Comparison of ENCODE assay signal across 7 cellular contexts in the genomic region with DNA sequence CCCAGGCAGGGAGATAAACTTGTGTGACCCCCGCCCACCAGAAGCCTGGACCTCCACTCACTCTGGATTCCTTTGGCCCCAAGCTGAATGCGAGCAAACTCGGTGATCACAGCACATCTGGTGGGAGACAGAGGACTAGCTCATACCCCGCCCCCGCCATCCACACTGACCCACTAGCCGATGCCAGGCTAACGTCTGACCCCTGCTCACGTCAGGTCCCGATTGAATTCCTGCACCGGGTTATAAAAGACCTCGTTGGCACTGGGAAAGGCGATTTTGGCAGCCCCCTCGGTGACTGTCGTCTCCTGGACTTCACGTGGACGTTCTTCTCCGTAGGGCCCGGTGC. TPM values are rescaled to one million over a fixed set of nuclear protein-coding genes. Genes with fewer than 3 reads are reported as not detected.
DNase-seq lines count a peak whose midpoint lies in the region; ATAC-seq lines count a peak whose summit lies in the region.

No MANE protein-coding gene starts in this region.

- peaks cover 40% of the 10 kb centered on the region for H3K36me3 ChIP-seq in HUES48 (ENCODE audit: control insufficient read depth, insufficient read depth, low read length)

- no peaks in the 10 kb centered on the region for H3K9me3 Mint-ChIP-seq in activated T-helper 17 cell treated with anti-CD3 and anti-CD28 coated beads, Interleukin-2, amount 50 U/mL, for 72 hours
- no peaks in the 10 kb centered on the region for H3K9me3 Mint-ChIP-seq in stimulated activated naive CD8-positive, alpha-beta T cell treated with anti-CD3 and anti-CD28 coated beads, Interleukin-15, amount 100 ng/mL, for 72 hours

- H3K27me3 Mint-ChIP-seq in activated T-helper 17 cell treated with anti-CD3 and anti-CD28 coated beads, Interleukin-2, amount 50 U/mL, for 72 hours: no peaks in the 10 kb centered on the region
- H3K27me3 Mint-ChIP-seq in stimulated activated naive CD8-positive, alpha-beta T cell treated with anti-CD3 and anti-CD28 coated beads, Interleukin-15, amount 100 ng/mL, for 72 hours: no peaks in the 10 kb centered on the region

- peaks cover 74% of the 10 kb centered on the region for H3K36me3 Mint-ChIP-seq in activated T-helper 17 cell treated with anti-CD3 and anti-CD28 coated beads, Interleukin-2, amount 50 U/mL, for 72 hours (ENCODE audit: low read depth)

- no peak for DNase-seq in stimulated activated naive CD8-positive, alpha-beta T cell treated with anti-CD3 and anti-CD28 coated beads, Interleukin-15, amount 100 ng/mL, for 72 hours
- DNase-seq in COR-L47 (lab: John Stamatoyannopoulos, UW): no peak
- no peak for DNase-seq in NOMO-1 treated with dmso at 0.1 percent for 144 hours (lab: John Stamatoyannopoulos, UW; ENCODE audit: unreplicated experiment)
- no peak for DNase-seq in NCI-H345 treated with DMSO at 0.1 percent for 48 hours (lab: John Stamatoyannopoulos, UW; ENCODE audit: unreplicated experiment)

- peak overlapping the region; percentile 85 for H3K9ac ChIP-seq in HUES48 (ENCODE audit: low read depth, low read length)

- no peaks in the 10 kb centered on the region for H3K27me3 ChIP-seq in HUES48 (ENCODE audit: control insufficient read depth, insufficient read depth, low read length)

- H3K4me1 ChIP-seq in HUES48 (ENCODE audit: control insufficient read depth, insufficient read depth, low read length): peaks cover 19% of the 10 kb centered on the region

- peak overlapping the region; percentile 97 for H3K27ac ChIP-seq in HUES48 (ENCODE audit: low read depth, low read length)

- H3K4me3 Mint-ChIP-seq in activated T-helper 17 cell treated with anti-CD3 and anti-CD28 coated beads, Interleukin-2, amount 50 U/mL, for 72 hours: peak overlapping the region; percentile 86
- H3K4me3 Mint-ChIP-seq in stimulated activated naive CD8-positive, alpha-beta T cell treated with anti-CD3 and anti-CD28 coated beads, Interleukin-15, amount 100 ng/mL, for 72 hours: peak overlapping the region; percentile 95

- no peak for ATAC-seq in activated T-helper 17 cell treated with anti-CD3 and anti-CD28 coated beads, Interleukin-2, amount 50 U/mL, for 72 hours (replicated peaks)
- ATAC-seq in stimulated activated naive CD8-positive, alpha-beta T cell treated with anti-CD3 and anti-CD28 coated beads, Interleukin-15, amount 100 ng/mL, for 72 hours: no peak

- peaks cover 12% of the 10 kb centered on the region for H3K4me1 Mint-ChIP-seq in activated T-helper 17 cell treated with anti-CD3 and anti-CD28 coated beads, Interleukin-2, amount 50 U/mL, for 72 hours
- peaks cover 33% of the 10 kb centered on the region for H3K4me1 Mint-ChIP-seq in stimulated activated naive CD8-positive, alpha-beta T cell treated with anti-CD3 and anti-CD28 coated beads, Interleukin-15, amount 100 ng/mL, for 72 hours

- H3K27ac Mint-ChIP-seq in activated T-helper 17 cell treated with anti-CD3 and anti-CD28 coated beads, Interleukin-2, amount 50 U/mL, for 72 hours: peak overlapping the region; percentile 85
- H3K27ac Mint-ChIP-seq in stimulated activated naive CD8-positive, alpha-beta T cell treated with anti-CD3 and anti-CD28 coated beads, Interleukin-15, amount 100 ng/mL, for 72 hours: peak overlapping the region; percentile 96

- no peaks in the 10 kb centered on the region for H3K9me3 ChIP-seq in HUES48 (ENCODE audit: control insufficient read depth, insufficient read depth, low read length)
- peaks cover 3% of the 10 kb centered on the region for H3K9me3 ChIP-seq in iPS-18c (ENCODE audit: control insufficient read depth, insufficient read depth, low read length)

- H3K4me3 ChIP-seq in HUES48 (ENCODE audit: low read depth, low read length) (peak overlapping the region; percentile 84), iPS-18c (ENCODE audit: insufficient read depth, low read depth, low read length) (peak overlapping the region; percentile 89)

RNA-seq across cellular contexts. Expression of a gene that starts 0.6 kb away (rescaled TPM):
- 10 to 100 TPM; 66.4 to 83.2 TPM for total RNA-seq in activated T-helper 17 cell treated with anti-CD3 and anti-CD28 coated beads, Interleukin-2, amount 50 U/mL, for 72 hours

RNA-seq across cellular contexts. Expression of a gene that starts 2.2 kb away (rescaled TPM):
- total RNA-seq in activated T-helper 17 cell treated with anti-CD3 and anti-CD28 coated beads, Interleukin-2, amount 50 U/mL, for 72 hours: 10 to 100 TPM; 70.8 to 80.6 TPM

RNA-seq across cellular contexts. Expression of a gene that starts 13.3 kb away (rescaled TPM):
- 1 to 10 TPM; 1.1 to 1.6 TPM for total RNA-seq in activated T-helper 17 cell treated with anti-CD3 and anti-CD28 coated beads, Interleukin-2, amount 50 U/mL, for 72 hours

RNA-seq across cellular contexts. Expression of a gene that starts 34.3 kb away (rescaled TPM):
- 10 to 100 TPM; 76.4 to 91.3 TPM for total RNA-seq in activated T-helper 17 cell treated with anti-CD3 and anti-CD28 coated beads, Interleukin-2, amount 50 U/mL, for 72 hours

RNA-seq across cellular contexts. Expression of a gene that starts 34.3 kb away (rescaled TPM):
- total RNA-seq in activated T-helper 17 cell treated with anti-CD3 and anti-CD28 coated beads, Interleukin-2, amount 50 U/mL, for 72 hours: 100 to 1,000 TPM in 1 of 2 donors, 10 to 100 TPM in 1; 85.9 to 140 TPM
